ENCODE assay signal across 1 cellular context in genomic region chr15:88623632-88624031, GRCh38.
TF ChIP-seq lines count a peak whose summit lies in the region.

No MANE protein-coding gene starts in this region.

TF ChIP-seq in A549, 52 proteins besides CTCF, POLR2A, EP300 and RAD21 (continued from another document):
- TF ChIP-seq REST (IDR thresholded peaks at IDR 0.05) (no peak), JUNB (IDR thresholded peaks at IDR 0.05) (no peak), ZSCAN20 (CRISPR knock-in tag; IDR thresholded peaks at IDR 0.05) (no peak), CBX8 (IDR thresholded peaks at IDR 0.05) (no peak), HMGXB4 (CRISPR knock-in tag; IDR thresholded peaks at IDR 0.05; ENCODE audit: borderline replicate concordance) (no peak), EHF (CRISPR knock-in tag; IDR thresholded peaks at IDR 0.05) (no peak), FOXS1 (CRISPR knock-in tag; IDR thresholded peaks at IDR 0.05) (no peak), JUN (IDR thresholded peaks at IDR 0.05) (no peak), MAX (IDR thresholded peaks at IDR 0.05) (no peak)
